In genomic region chr2:109936534-109936933, GRCh38 we compare ENCODE assay signal across 2 cellular contexts. TPM values are rescaled to one million over a fixed set of nuclear protein-coding genes. Genes with fewer than 3 reads are reported as not detected.
"Had no signal": no experiment of that assay in that cellular context is flagged by ENCODE, and none has a peak within 500 bp of the region (broad histone marks: within the 10 kb centered on the region; RNA-seq: fewer than 3 reads in every experiment).

No MANE protein-coding gene starts in this region.

RNA-seq across cellular contexts. Expression of gene LIMS3, which starts 38.0 kb away (rescaled TPM):
- total RNA-seq: activated CD4-positive, alpha-beta T cell treated with anti-CD3 and anti-CD28 coated beads, Interleukin-2, amount 10 ng/mL, durations not matched to agents 7 days and 5 days; activated T-helper 2 cell treated with anti-CD3 and anti-CD28 coated beads, Interferon-gamma antibody, Interleukin-2, Interleukin-4, amounts not matched to agents 10 μg/mL and 5 μg/mL and 100 μg/mL, durations not matched to agents 14 hours and 24 hours and 36 hours had no signal
